In genomic region chr11:64313491-64314145, GRCh38 we compare ENCODE assay signal across 2 cellular contexts.
TF ChIP-seq lines count a peak whose summit lies in the region.

No MANE protein-coding gene starts in this region.

TF ChIP-seq in IMR-90, 13 proteins besides CTCF, POLR2A, EP300 and RAD21:
- no peak for TF ChIP-seq FOS (IDR thresholded peaks at IDR 0.05; ENCODE audit: low read depth, low read length)
- TF ChIP-seq RCOR1 (IDR thresholded peaks at IDR 0.05; ENCODE audit: insufficient replicate concordance, low read length): no peak
- no peak for TF ChIP-seq USF2 (IDR thresholded peaks at IDR 0.05; ENCODE audit: low read depth, low read length)
- TF ChIP-seq MXI1 (IDR thresholded peaks at IDR 0.05; ENCODE audit: borderline replicate concordance, low read depth, low read length): no peak
- no peak for TF ChIP-seq BHLHE40 (IDR thresholded peaks at IDR 0.05; ENCODE audit: low read depth, low read length)
- TF ChIP-seq MAFK (IDR thresholded peaks at IDR 0.05; ENCODE audit: low read depth, low read length): no peak
- no peak for TF ChIP-seq SMC3 (IDR thresholded peaks at IDR 0.05; ENCODE audit: low read depth, low read length)
- TF ChIP-seq RFX5 (IDR thresholded peaks at IDR 0.05; ENCODE audit: low read depth, low read length): no peak
- no peak for TF ChIP-seq MAZ (IDR thresholded peaks at IDR 0.05; ENCODE audit: borderline replicate concordance, low read depth, low read length)
- no peak for TF ChIP-seq CHD1 (IDR thresholded peaks at IDR 0.05; ENCODE audit: low read depth, low read length)
- no peak for TF ChIP-seq ELK1 (IDR thresholded peaks at IDR 0.05; ENCODE audit: borderline replicate concordance, low read depth, low read length)
- no peak for TF ChIP-seq CEBPB (IDR thresholded peaks at IDR 0.05; ENCODE audit: low read depth, low read length)
- no peak for TF ChIP-seq NFE2L2 (IDR thresholded peaks at IDR 0.05; ENCODE audit: low read depth, low read length)

TF ChIP-seq in K562, 482 proteins besides CTCF, POLR2A, EP300 and RAD21:
- peak; percentile 73 for TF ChIP-seq POLR2G (IDR thresholded peaks at IDR 0.05; ENCODE audit: low read depth, low read length)
- no peak for TF ChIP-seq ZNF280B (CRISPR knock-in tag; IDR thresholded peaks at IDR 0.05)
- TF ChIP-seq ESRRA (IDR thresholded peaks at IDR 0.05; ENCODE audit: borderline replicate concordance, low read depth): no peak
- TF ChIP-seq RBFOX2 (IDR thresholded peaks at IDR 0.05; ENCODE audit: low read depth, low read length): peak; percentile 29; the same call in 1 of the 2 replicates
- TF ChIP-seq THRB (CRISPR knock-in tag; conservative IDR thresholded peaks at IDR 0.05): no peak
- peak; percentile 30 for TF ChIP-seq HMGN3 (IDR thresholded peaks at IDR 0.05; ENCODE audit: borderline replicate concordance, extremely low read depth, insufficient read length, low read depth, low read length)
- TF ChIP-seq TFAP4 (CRISPR knock-in tag; IDR thresholded peaks at IDR 0.05; ENCODE audit: borderline replicate concordance): 0 out of 2 replicates have a peak, but pooled peaks have one; percentile 6
